8 cellular contexts compared by ENCODE assay signal in the genomic region with DNA sequence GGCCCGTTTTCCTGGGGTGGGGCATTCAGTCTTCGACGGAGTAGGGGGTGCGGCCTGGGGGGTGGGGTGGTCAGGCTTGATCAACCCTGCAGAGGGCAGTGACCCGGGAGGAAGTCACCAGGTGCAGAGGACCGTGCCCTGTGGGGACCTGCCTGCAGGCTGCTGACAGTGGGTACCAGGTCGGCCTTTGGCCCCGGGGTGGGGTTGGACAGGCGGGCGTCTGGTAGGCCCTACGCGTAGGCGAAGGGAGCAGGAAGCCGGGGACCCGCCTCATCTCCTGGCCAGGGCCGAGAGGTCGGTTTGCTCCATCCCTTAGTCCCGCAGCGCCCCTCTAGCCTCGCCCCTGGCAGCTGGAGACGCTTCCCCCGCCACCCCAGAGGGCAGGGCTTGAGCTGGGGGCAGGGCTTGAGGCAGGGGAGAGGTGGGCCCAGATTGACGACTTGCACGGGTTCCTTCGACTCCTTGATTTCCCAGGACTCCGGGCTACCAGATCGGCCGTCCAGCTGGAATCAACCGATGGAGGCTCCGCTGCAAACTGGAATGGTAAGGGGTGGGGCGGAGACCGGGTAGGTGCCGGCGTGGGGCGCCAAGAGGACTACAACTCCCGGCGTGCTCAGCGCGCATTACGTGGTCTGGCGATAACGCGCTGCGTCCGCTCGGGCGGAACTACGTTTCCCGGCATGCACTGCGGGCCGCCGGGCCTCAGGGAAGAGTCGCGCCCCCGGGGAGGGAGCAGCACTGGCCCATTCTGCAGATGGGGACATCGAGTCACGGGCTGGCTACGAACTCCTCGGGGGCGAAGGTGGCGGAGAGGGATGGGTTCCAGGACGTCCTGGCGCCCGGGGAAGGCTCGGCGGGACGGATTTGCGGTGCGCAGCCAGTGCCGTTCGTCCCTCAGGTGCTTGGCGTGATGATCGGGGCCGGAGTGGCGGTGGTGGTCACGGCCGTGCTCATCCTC. TPM values are rescaled to one million over a fixed set of nuclear protein-coding genes. Genes with fewer than 3 reads are reported as not detected.
A peak's percentile ranks its signal among the peaks of the same experiment; 100 is the strongest.
DNase-seq lines count a peak whose midpoint lies in the region; ATAC-seq and TF ChIP-seq lines count a peak whose summit lies in the region.

A gene (plus strand): TSS at position 683 of the 958 bp plus-strand sequence. CDS start 72 bp downstream, at position 755.

- peak within 1 kb of the TSS; percentile 94 for H3K4me3 Mint-ChIP-seq in activated T-helper 2 cell treated with anti-CD3 and anti-CD28 coated beads, Interferon-gamma antibody, Interleukin-2, Interleukin-4, amounts not matched to agents 10 μg/mL and 5 μg/mL and 100 μg/mL, durations not matched to agents 14 hours and 24 hours and 36 hours (ENCODE audit: low read depth)
- H3K4me3 Mint-ChIP-seq in nephron, result peak within 1 kb of the TSS; percentile 95 to 100 (median 99)

- intact Hi-C loops in activated T-helper 2 cell treated with anti-CD3 and anti-CD28 coated beads, Interferon-gamma antibody, Interleukin-2, Interleukin-4, amounts not matched to agents 10 μg/mL and 5 μg/mL and 100 μg/mL, durations not matched to agents 14 hours and 24 hours and 36 hours (cut with micrococcal nuclease), result loop anchor here (2.0 kb wide), 1 partner anchor 43 kb away; no protein-coding TSS in a partner anchor

- CTCF ChIA-PET in RWPE1 (lab: Yijun Ruan, JAX), result interaction anchor here (1.2 kb wide), 1 partner anchor 12 kb away, joined by 3 read pairs; no protein-coding TSS in a partner anchor

- H3K27me3 Mint-ChIP-seq in activated T-helper 2 cell treated with anti-CD3 and anti-CD28 coated beads, Interferon-gamma antibody, Interleukin-2, Interleukin-4, amounts not matched to agents 10 μg/mL and 5 μg/mL and 100 μg/mL, durations not matched to agents 14 hours and 24 hours and 36 hours (ENCODE audit: low read depth), result no peaks in the 10 kb centered on the region
- H3K27me3 Mint-ChIP-seq in nephron (ENCODE audit: low read depth), result no peaks in the 10 kb centered on the region

- peak within 1 kb of the TSS; percentile 84 for H3K27ac ChIP-seq in RWPE1

- peaks cover 18% of the 10 kb centered on the region for H3K4me1 Mint-ChIP-seq in activated T-helper 2 cell treated with anti-CD3 and anti-CD28 coated beads, Interferon-gamma antibody, Interleukin-2, Interleukin-4, amounts not matched to agents 10 μg/mL and 5 μg/mL and 100 μg/mL, durations not matched to agents 14 hours and 24 hours and 36 hours (ENCODE audit: low read depth)
- H3K4me1 Mint-ChIP-seq in nephron, result peaks cover 4% of the 10 kb centered on the region

- H3K27ac Mint-ChIP-seq in activated T-helper 2 cell treated with anti-CD3 and anti-CD28 coated beads, Interferon-gamma antibody, Interleukin-2, Interleukin-4, amounts not matched to agents 10 μg/mL and 5 μg/mL and 100 μg/mL, durations not matched to agents 14 hours and 24 hours and 36 hours, result peak within 1 kb of the TSS; percentile 86
- H3K27ac Mint-ChIP-seq in nephron, result peak within 1 kb of the TSS; percentile 97 to 99 (median 97)

- TF ChIP-seq CTCF in RWPE1 (conservative IDR thresholded peaks at IDR 0.05; ENCODE audit: low read depth), result no peak
- TF ChIP-seq CTCF in nephron (IDR thresholded peaks at IDR 0.05; ENCODE audit: unreplicated experiment in 3 of 3), result no peak

- DNase-seq in Daoy (ENCODE audit: low read depth) (peak; percentile 97), GOT3 (lab: John Stamatoyannopoulos, UW) (peak; percentile 73), LoVo (ENCODE audit: low spot score) (peak; percentile 92), RWPE1 (ENCODE audit: low spot score) (peak; percentile 90), fibroblast of peridontal ligament (ENCODE audit: extremely low read depth) (peak; percentile 90)
- peak; percentile 90 for DNase-seq in activated T-helper 2 cell treated with anti-CD3 and anti-CD28 coated beads, Interferon-gamma antibody, Interleukin-2, Interleukin-4, amounts not matched to agents 10 μg/mL and 5 μg/mL and 100 μg/mL, durations not matched to agents 14 hours and 24 hours and 36 hours (ENCODE audit: low spot score)
- peak; percentile 97 for DNase-seq in stimulated activated naive CD8-positive, alpha-beta T cell treated with anti-CD3 and anti-CD28 coated beads, Interleukin-15, Interleukin-2, amounts not matched to agents 100 U/mL and 50 U/mL, for 24 hours

- peaks cover 22% of the 10 kb centered on the region for H3K36me3 Mint-ChIP-seq in activated T-helper 2 cell treated with anti-CD3 and anti-CD28 coated beads, Interferon-gamma antibody, Interleukin-2, Interleukin-4, amounts not matched to agents 10 μg/mL and 5 μg/mL and 100 μg/mL, durations not matched to agents 14 hours and 24 hours and 36 hours (ENCODE audit: low read depth)
- peaks cover 14% of the 10 kb centered on the region for H3K36me3 Mint-ChIP-seq in nephron (ENCODE audit: low read depth)

- POLR2A ChIA-PET in RWPE1 (lab: Yijun Ruan, JAX; ENCODE audit: low non-redundant PET), result no interaction called here

- no peaks in the 10 kb centered on the region for H3K9me3 Mint-ChIP-seq in activated T-helper 2 cell treated with anti-CD3 and anti-CD28 coated beads, Interferon-gamma antibody, Interleukin-2, Interleukin-4, amounts not matched to agents 10 μg/mL and 5 μg/mL and 100 μg/mL, durations not matched to agents 14 hours and 24 hours and 36 hours
- no peaks in the 10 kb centered on the region for H3K9me3 Mint-ChIP-seq in nephron

- peak; percentile 83 for ATAC-seq in stimulated activated naive CD8-positive, alpha-beta T cell treated with anti-CD3 and anti-CD28 coated beads, Interleukin-15, Interleukin-2, amounts not matched to agents 100 U/mL and 50 U/mL, for 24 hours

RNA-seq across cellular contexts. Expression of the gene that starts here (rescaled TPM):
- 40.5 and 51.0 TPM in 2 replicates for total RNA-seq in Daoy (2014; rRNA removed; shearing (Covaris generic))
- 145 and 147 TPM in 2 replicates for total RNA-seq in activated T-helper 2 cell treated with anti-CD3 and anti-CD28 coated beads, Interferon-gamma antibody, Interleukin-2, Interleukin-4, amounts not matched to agents 10 μg/mL and 5 μg/mL and 100 μg/mL, durations not matched to agents 14 hours and 24 hours and 36 hours

Comparison
In these comparisons a context has a peak if more than half of its experiments do, and no peak if none do; other contexts are left out.
1. Peak in every context shown above with its lines: DNase-seq, ATAC-seq and H3K27ac ChIP-seq.